Comparison of ENCODE assay signal across 16 cellular contexts in the genomic region with DNA sequence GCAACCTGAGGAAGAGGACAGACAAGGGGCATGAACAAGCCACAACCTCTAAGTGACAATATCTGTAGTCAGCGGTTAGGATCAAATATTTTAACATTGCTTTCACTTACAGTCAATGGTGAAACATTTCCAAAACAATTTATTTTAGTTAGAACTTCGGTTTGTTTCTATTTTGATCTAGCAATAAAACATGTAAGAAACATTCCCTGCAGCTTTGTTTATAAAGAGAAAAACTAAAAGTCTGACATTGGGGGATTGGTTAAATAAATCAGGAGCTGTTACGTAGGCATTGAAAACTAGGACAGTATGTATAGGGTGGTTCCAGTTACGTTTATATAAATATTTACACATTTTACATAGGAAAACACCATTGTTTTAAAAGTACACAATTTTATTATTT. TPM values are rescaled to one million over a fixed set of nuclear protein-coding genes. Genes with fewer than 3 reads are reported as not detected.
DNase-seq lines count a peak whose midpoint lies in the region; ATAC-seq, FAIRE-seq and TF ChIP-seq lines count a peak whose summit lies in the region.
"Had no signal": no experiment of that assay in that cellular context is flagged by ENCODE, and none has a peak within 500 bp of the region (broad histone marks: within the 10 kb centered on the region; RNA-seq: fewer than 3 reads in every experiment).

No MANE protein-coding gene starts in this region.

- no peak for TF ChIP-seq POLR2A in GM12892 (IDR thresholded peaks at IDR 0.05; ENCODE audit: low read depth, low read length)

- no peaks in the 10 kb centered on the region for H3K9me3 Mint-ChIP-seq in HFFc6
- H3K9me3 Mint-ChIP-seq in activated naive CD8-positive, alpha-beta T cell treated with anti-CD3 and anti-CD28 coated beads, Interleukin-2, amount 10 ng/mL, durations not matched to agents 7 days and 5 days, result peaks cover 5% of the 10 kb centered on the region
- peaks cover 0 to 3% (median 0%) of the 10 kb centered on the region in 9 donors for H3K9me3 Mint-ChIP-seq in naive thymus-derived CD8-positive, alpha-beta T cell
- H3K9me3 Mint-ChIP-seq: activated B cell treated with CpG ODN at 0.5 μM for 24 hours had no signal

- TF ChIP-seq CTCF in HFFc6 (IDR thresholded peaks at IDR 0.05), result no peak
- no peak for TF ChIP-seq CTCF in tibial artery (IDR thresholded peaks at IDR 0.05)

- H3K36me3 ChIP-seq in tibial artery, result no peaks in the 10 kb centered on the region
- H3K36me3 ChIP-seq: lower lobe of right lung, upper lobe of right lung had no signal

- peak overlapping the region; percentile 57 for H3K27ac Mint-ChIP-seq in HFFc6
- H3K27ac Mint-ChIP-seq in activated naive CD8-positive, alpha-beta T cell treated with anti-CD3 and anti-CD28 coated beads, Interleukin-2, amount 10 ng/mL, durations not matched to agents 7 days and 5 days, result peak overlapping the region; percentile 70
- peak overlapping the region in 9 of 10 donors; percentile 14 to 91 (median 46) for H3K27ac Mint-ChIP-seq in naive thymus-derived CD8-positive, alpha-beta T cell
- H3K27ac Mint-ChIP-seq: activated B cell treated with CpG ODN at 0.5 μM for 24 hours, progenitor cell of endocrine pancreas had no signal

- peaks cover 13% of the 10 kb centered on the region; the same call in 1 of the 2 replicates for H3K36me3 Mint-ChIP-seq in HFFc6 (ENCODE audit: low read depth)
- peaks cover 29% of the 10 kb centered on the region for H3K36me3 Mint-ChIP-seq in activated naive CD8-positive, alpha-beta T cell treated with anti-CD3 and anti-CD28 coated beads, Interleukin-2, amount 10 ng/mL, durations not matched to agents 7 days and 5 days
- H3K36me3 Mint-ChIP-seq in naive thymus-derived CD8-positive, alpha-beta T cell, result peaks cover 3 to 9% (median 8%) of the 10 kb centered on the region in 3 donors

- peaks cover 0 to 49% (median 17%) of the 10 kb centered on the region in 4 donors for H3K4me1 ChIP-seq in tibial artery

- no peaks in the 10 kb centered on the region for H3K27me3 ChIP-seq in tibial artery
- H3K27me3 ChIP-seq: upper lobe of right lung had no signal

- intact Hi-C loops in tibial artery (cut with DNase I; ENCODE audit: low total_unique reads), result no loop called here

- H3K27ac ChIP-seq in tibial artery, result peak overlapping the region in 1 of 2 donors; percentile 23
- H3K27ac ChIP-seq: lower lobe of right lung, upper lobe of right lung had no signal

- no peak for FAIRE-seq in GM12892 (lab: Jason Lieb, UNC)

- peaks cover 45% of the 10 kb centered on the region for H3K4me1 Mint-ChIP-seq in HFFc6 (ENCODE audit: low read depth)
- H3K4me1 Mint-ChIP-seq in activated naive CD8-positive, alpha-beta T cell treated with anti-CD3 and anti-CD28 coated beads, Interleukin-2, amount 10 ng/mL, durations not matched to agents 7 days and 5 days, result peaks cover 48% of the 10 kb centered on the region
- H3K4me1 Mint-ChIP-seq in naive thymus-derived CD8-positive, alpha-beta T cell, result peaks cover 33 to 73% (median 68%) of the 10 kb centered on the region in 4 donors

- no peak for ATAC-seq in activated naive CD8-positive, alpha-beta T cell treated with anti-CD3 and anti-CD28 coated beads, Interleukin-2, amount 10 ng/mL, durations not matched to agents 7 days and 5 days (ENCODE audit: low read depth)
- no peak for ATAC-seq in naive thymus-derived CD8-positive, alpha-beta T cell
- ATAC-seq in HG03097 (IDR thresholded peaks at IDR 0.05; ENCODE audit: low FRiP score, unreplicated experiment), result no peak
- ATAC-seq: lower lobe of right lung, upper lobe of right lung had no signal

- no peak overlapping the region for H3K4me3 ChIP-seq in tibial artery
- H3K4me3 ChIP-seq: lower lobe of right lung, upper lobe of right lung had no signal

- peak overlapping the region; percentile 68 for H3K4me3 Mint-ChIP-seq in HFFc6
- peak overlapping the region; percentile 71 for H3K4me3 Mint-ChIP-seq in activated naive CD8-positive, alpha-beta T cell treated with anti-CD3 and anti-CD28 coated beads, Interleukin-2, amount 10 ng/mL, durations not matched to agents 7 days and 5 days
- H3K4me3 Mint-ChIP-seq in naive thymus-derived CD8-positive, alpha-beta T cell, result peak overlapping the region; percentile 17 to 95 (median 74)
- H3K4me3 Mint-ChIP-seq: activated B cell treated with CpG ODN at 0.5 μM for 24 hours had no signal

- POLR2A ChIA-PET in activated naive CD8-positive, alpha-beta T cell treated with anti-CD3 and anti-CD28 coated beads, Interleukin-2, amount 10 ng/mL, durations not matched to agents 7 days and 5 days (lab: Charles Lee), result interaction anchor here (0.8 kb wide), 1 partner anchor 21 kb away, joined by 3 read pairs; no protein-coding TSS in a partner anchor
- POLR2A ChIA-PET in naive thymus-derived CD8-positive, alpha-beta T cell (lab: Charles Lee), result interaction anchor here (0.6 to 1.9 kb wide), 2 partner anchors 65 to 339 kb away, joined by 6 to 9 read pairs; a partner anchor contains a TSS

- DNase-seq in AG08396 (ENCODE audit: low spot score) (peak; percentile 39), HFFc6 (no peak), tibial artery (no peak), GM12892 (ENCODE audit: insufficient read length) (no peak)
- DNase-seq in activated naive CD8-positive, alpha-beta T cell treated with anti-CD3 and anti-CD28 coated beads, Interleukin-2, amount 10 ng/mL, durations not matched to agents 7 days and 5 days, result no peak
- no peak for DNase-seq in naive thymus-derived CD8-positive, alpha-beta T cell
- no peak for DNase-seq in stimulated activated CD8-positive, alpha-beta memory T cell treated with anti-CD3 and anti-CD28 coated beads, Interleukin-4, amount 100 ng/mL, for 48 hours
- DNase-seq: activated B cell treated with CpG ODN at 0.5 μM for 24 hours, amniotic stem cell, Karpas-422, lower lobe of right lung, NCI-H2171, RPMI8226, upper lobe of right lung had no signal

- no peaks in the 10 kb centered on the region for H3K9me3 ChIP-seq in tibial artery
- H3K9me3 ChIP-seq: lower lobe of right lung, upper lobe of right lung had no signal

- H3K27me3 Mint-ChIP-seq in HFFc6 (ENCODE audit: insufficient read depth), result no peaks in the 10 kb centered on the region
- H3K27me3 Mint-ChIP-seq in activated naive CD8-positive, alpha-beta T cell treated with anti-CD3 and anti-CD28 coated beads, Interleukin-2, amount 10 ng/mL, durations not matched to agents 7 days and 5 days, result no peaks in the 10 kb centered on the region
- H3K27me3 Mint-ChIP-seq in naive thymus-derived CD8-positive, alpha-beta T cell, result no peaks in the 10 kb centered on the region
- H3K27me3 Mint-ChIP-seq: activated B cell treated with CpG ODN at 0.5 μM for 24 hours had no signal

RNA-seq across cellular contexts. Expression of a gene that starts 3.4 kb away (rescaled TPM):
- total RNA-seq in HFFc6 (2021; fragmentation: NEBNext Ultra II Directional; extraction: Animal tissue kit (Norgen Biotek cat#: 25700)), result 10 to 100 TPM; 45.8 to 53.8 (median 47.1) TPM
- 10 to 100 TPM; 66.1 to 67.0 TPM for total RNA-seq in activated naive CD8-positive, alpha-beta T cell treated with anti-CD3 and anti-CD28 coated beads, Interleukin-2, amount 10 ng/mL, durations not matched to agents 7 days and 5 days
- 10 to 100 TPM; 89.0 to 98.4 TPM for total RNA-seq in naive thymus-derived CD8-positive, alpha-beta T cell
- 10 to 100 TPM; 17.3 to 41.7 (median 37.7) TPM for polyA plus RNA-seq in naive thymus-derived CD8-positive, alpha-beta T cell
- polyA plus RNA-seq in GM12892 (2012; ENCODE audit: missing spikeins), result 50.5 TPM
